In the genomic region with DNA sequence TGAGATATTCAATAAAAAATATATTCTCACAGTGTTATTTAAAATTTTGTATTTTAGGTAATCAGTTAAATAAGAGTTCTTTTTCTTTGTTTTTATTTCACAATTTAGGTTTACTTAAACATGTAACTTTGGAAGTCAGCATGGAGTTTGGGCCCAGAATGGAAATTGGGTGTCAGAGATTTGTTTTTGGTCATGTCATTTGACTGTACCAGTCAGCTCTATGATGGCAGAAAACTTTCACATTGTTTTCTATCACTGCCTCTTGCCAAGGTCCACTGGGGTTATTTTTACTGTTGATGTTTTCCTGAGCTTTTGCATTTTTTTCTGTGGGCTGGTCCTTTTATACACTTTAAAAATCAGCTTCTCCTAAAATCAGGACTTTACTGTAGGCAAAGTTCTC, we compare ENCODE assay signal across 22 cellular contexts. TPM values are rescaled to one million over a fixed set of nuclear protein-coding genes. Genes with fewer than 3 reads are reported as not detected.
DNase-seq lines count a peak whose midpoint lies in the region; ATAC-seq, FAIRE-seq and TF ChIP-seq lines count a peak whose summit lies in the region.
"Had no signal": no experiment of that assay in that cellular context is flagged by ENCODE, and none has a peak within 500 bp of the region (broad histone marks: within the 10 kb centered on the region; RNA-seq: fewer than 3 reads in every experiment).

No MANE protein-coding gene starts in this region.

- no peak for ATAC-seq in HG03432 (IDR thresholded peaks at IDR 0.05; ENCODE audit: unreplicated experiment)

- H3K4me3 ChIP-seq in neural progenitor cell: no peak overlapping the region
- H3K4me3 ChIP-seq: lung, uterus had no signal

- no peaks in the 10 kb centered on the region for H4K20me1 ChIP-seq in neural progenitor cell (ENCODE audit: low read depth)

- H3K4me1 Mint-ChIP-seq in activated T-cell treated with anti-CD3 and anti-CD28 coated beads, Interleukin-2, amount 50 U/mL, for 24 hours (ENCODE audit: low read depth): peaks cover 81% of the 10 kb centered on the region
- H3K4me1 Mint-ChIP-seq in IgD-negative memory B cell (peaks cover 46 to 54% (median 47%) of the 10 kb centered on the region in 3 donors), neural progenitor cell (peaks cover 31% of the 10 kb centered on the region)

- H3K27me3 ChIP-seq in neural progenitor cell: no peaks in the 10 kb centered on the region
- H3K27me3 ChIP-seq: uterus had no signal

- no peak overlapping the region for H2AFZ ChIP-seq in neural progenitor cell (replicated peaks)

- H3F3A ChIP-seq in neural progenitor cell (ENCODE audit: low read depth): peaks cover 34% of the 10 kb centered on the region

- peak overlapping the region; percentile 45 for H3K4me2 ChIP-seq in neural progenitor cell

- peaks cover 97% of the 10 kb centered on the region for H3K36me3 Mint-ChIP-seq in activated T-cell treated with anti-CD3 and anti-CD28 coated beads, Interleukin-2, amount 50 U/mL, for 24 hours (ENCODE audit: low read depth)
- H3K36me3 Mint-ChIP-seq in IgD-negative memory B cell (peaks cover 39% of the 10 kb centered on the region), neural progenitor cell (peaks cover 50% of the 10 kb centered on the region)

- H3K4me1 ChIP-seq in neural progenitor cell: peaks cover 43% of the 10 kb centered on the region

- H3K27ac ChIP-seq in neural progenitor cell: peak overlapping the region; percentile 63
- H3K27ac ChIP-seq: RWPE1, uterus had no signal

- DNase-seq in activated T-cell treated with anti-CD3 and anti-CD28 coated beads, Interleukin-2, amount 50 U/mL, for 24 hours: no peak
- DNase-seq in activated T-cell treated with anti-CD3 and anti-CD28 coated beads for 4 hours: no peak
- DNase-seq in frontal cortex (ENCODE audit: low spot score in 2 of 2): no peak
- no peak for DNase-seq in neural progenitor cell (ENCODE audit: low spot score)
- no peak for DNase-seq in activated gamma-delta T cell treated with Interleukin-2 at 50 U/mL for 16 hours
- no peak for DNase-seq in NCI-H345 (lab: John Stamatoyannopoulos, UW)
- DNase-seq: ACHN; activated effector memory CD4-positive, alpha-beta T cell treated with Interleukin-2 at 50 U/mL for 16 hours; cortex of kidney; DND-41; NCI-H146; NCI-H226; NK-92 treated with Interleukin-12 subunit alpha and Interleukin-12 subunit beta, amount 100 ng/mL, for 24 hours; retina; stimulated activated CD4-positive, alpha-beta T cell treated with anti-CD3 and anti-CD28 coated beads, Interleukin-15, amount 100 ng/mL, for 24 hours; uterus had no signal

- peak; percentile 26 for FAIRE-seq in frontal cortex (lab: Jason Lieb, UNC)
- FAIRE-seq: endothelial cell of umbilical vein, GM18507 had no signal

- H3K36me3 ChIP-seq in neural progenitor cell: peaks cover 9% of the 10 kb centered on the region
- H3K36me3 ChIP-seq: uterus had no signal

- H3K27ac Mint-ChIP-seq in activated T-cell treated with anti-CD3 and anti-CD28 coated beads, Interleukin-2, amount 50 U/mL, for 24 hours: peak overlapping the region; percentile 73
- H3K27ac Mint-ChIP-seq in IgD-negative memory B cell (peak overlapping the region in 2 of 3 donors; percentile 55 to 93), neural progenitor cell (no peak overlapping the region)

- H3K9ac ChIP-seq in neural progenitor cell: no peak overlapping the region

- H3K9me3 Mint-ChIP-seq in activated T-cell treated with anti-CD3 and anti-CD28 coated beads, Interleukin-2, amount 50 U/mL, for 24 hours: peaks cover 59% of the 10 kb centered on the region
- H3K9me3 Mint-ChIP-seq in IgD-negative memory B cell: peaks cover 9 to 21% (median 12%) of the 10 kb centered on the region in 3 donors
- H3K9me3 Mint-ChIP-seq in neural progenitor cell: peaks cover 30% of the 10 kb centered on the region

- no peaks in the 10 kb centered on the region for H3K9me3 ChIP-seq in neural progenitor cell (ENCODE audit: low read depth)
- H3K9me3 ChIP-seq: uterus had no signal

- TF ChIP-seq CTCF in neural progenitor cell (IDR thresholded peaks at IDR 0.05): no peak

- H3K4me3 Mint-ChIP-seq in activated T-cell treated with anti-CD3 and anti-CD28 coated beads, Interleukin-2, amount 50 U/mL, for 24 hours: no peak overlapping the region
- H3K4me3 Mint-ChIP-seq in IgD-negative memory B cell (peak overlapping the region in 3 of 4 donors; percentile 16 to 91 (median 51)), neural progenitor cell (no peak overlapping the region)

- H3K79me2 ChIP-seq in neural progenitor cell (ENCODE audit: low read depth): peaks cover 22% of the 10 kb centered on the region

- H3K27me3 Mint-ChIP-seq in activated T-cell treated with anti-CD3 and anti-CD28 coated beads, Interleukin-2, amount 50 U/mL, for 24 hours: no peaks in the 10 kb centered on the region
- H3K27me3 Mint-ChIP-seq in IgD-negative memory B cell (no peaks in the 10 kb centered on the region), neural progenitor cell (ENCODE audit: insufficient read depth, low read depth) (no peaks in the 10 kb centered on the region)

RNA-seq across cellular contexts. Expression of gene SLC30A7, which starts 54.4 kb away (rescaled TPM):
- polyA plus RNA-seq in IgD-negative memory B cell: 8.3 TPM
- 30.2 TPM for total RNA-seq in frontal cortex
- total RNA-seq in neural progenitor cell (ENCODE audit: low replicate concordance): 14.8 and 22.2 TPM in 2 replicates

RNA-seq across cellular contexts. Expression of gene EXTL2, which starts 55.7 kb away (rescaled TPM):
- 2.6 TPM for polyA plus RNA-seq in IgD-negative memory B cell
- 28.9 TPM for total RNA-seq in frontal cortex
- 60.6 and 73.3 TPM in 2 replicates for total RNA-seq in neural progenitor cell (ENCODE audit: low replicate concordance)

Comparison
In these comparisons a context has a peak if more than half of its experiments do, and no peak if none do; other contexts are left out.
1. H3K4me3 Mint-ChIP-seq: peak in IgD-negative memory B cell (3 of 4); none in activated T-cell treated with anti-CD3 and anti-CD28 coated beads, Interleukin-2, amount 50 U/mL, for 24 hours (single experiment) and neural progenitor cell (single experiment).